Comparison of ENCODE assay signal across 19 cellular contexts in the genomic region with DNA sequence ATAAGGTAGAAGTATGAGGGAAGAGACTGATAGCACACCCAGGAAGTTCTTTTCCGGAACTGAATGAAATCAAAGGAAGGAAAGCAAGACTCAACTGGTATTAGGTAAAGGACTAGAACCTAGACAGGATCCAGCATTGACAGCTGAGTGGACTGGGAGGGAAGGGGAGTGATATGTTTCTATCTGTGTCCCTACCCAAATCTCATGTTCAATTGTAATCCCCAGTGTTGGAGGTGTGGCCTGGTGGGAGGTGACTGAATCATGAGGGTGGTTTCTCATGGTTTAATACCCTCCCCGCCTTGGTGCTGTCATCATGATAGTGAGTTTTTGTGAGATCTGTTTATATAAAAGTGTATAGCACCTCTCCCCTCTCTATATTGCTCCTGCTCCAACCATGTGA.
DNase-seq lines count a peak whose midpoint lies in the region; ATAC-seq and TF ChIP-seq lines count a peak whose summit lies in the region.
"Had no signal": no experiment of that assay in that cellular context is flagged by ENCODE, and none has a peak within 500 bp of the region (broad histone marks: within the 10 kb centered on the region; RNA-seq: fewer than 3 reads in every experiment).

No MANE protein-coding gene starts in this region.

- no peaks in the 10 kb centered on the region for H3K27me3 Mint-ChIP-seq in activated CD4-positive, alpha-beta T cell treated with anti-CD3 and anti-CD28 coated beads, Interleukin-2, amount 10 ng/mL, durations not matched to agents 24 days and 14 days
- H3K27me3 Mint-ChIP-seq in osteocyte (ENCODE audit: unreplicated experiment), result no peaks in the 10 kb centered on the region

- peak overlapping the region; percentile 59 for H3K27ac ChIP-seq in SK-N-MC
- peak overlapping the region in 36 of 59 donors; percentile 8 to 81 (median 54) for H3K27ac ChIP-seq in dorsolateral prefrontal cortex
- H3K27ac ChIP-seq: BLaER1 treated with 17β-estradiol and CSF1 and Interleukin-3, amounts not matched to agents 10 nM and 100 nM; colonic mucosa; left lung; neutrophil had no signal

- intact Hi-C loops in activated CD4-positive, alpha-beta T cell treated with anti-CD3 and anti-CD28 coated beads, Interleukin-2, amount 10 ng/mL, durations not matched to agents 24 days and 14 days (cut with micrococcal nuclease), result no loop called here
- intact Hi-C loops in dorsolateral prefrontal cortex (cut with DNase I), result no loop called here

- H3K4me3 Mint-ChIP-seq in activated CD4-positive, alpha-beta T cell treated with anti-CD3 and anti-CD28 coated beads, Interleukin-2, amount 10 ng/mL, durations not matched to agents 24 days and 14 days, result no peak overlapping the region
- no peak overlapping the region for H3K4me3 Mint-ChIP-seq in osteocyte (ENCODE audit: unreplicated experiment)

- no peak overlapping the region for H3K27ac Mint-ChIP-seq in activated CD4-positive, alpha-beta T cell treated with anti-CD3 and anti-CD28 coated beads, Interleukin-2, amount 10 ng/mL, durations not matched to agents 24 days and 14 days
- H3K27ac Mint-ChIP-seq in osteocyte (ENCODE audit: unreplicated experiment), result peak overlapping the region; percentile 99

- H3K36me3 Mint-ChIP-seq in activated CD4-positive, alpha-beta T cell treated with anti-CD3 and anti-CD28 coated beads, Interleukin-2, amount 10 ng/mL, durations not matched to agents 24 days and 14 days (ENCODE audit: low read depth), result peaks cover 4% of the 10 kb centered on the region
- peaks cover 3% of the 10 kb centered on the region for H3K36me3 Mint-ChIP-seq in osteocyte (ENCODE audit: unreplicated experiment)

- no peak for ATAC-seq in HG03025 (IDR thresholded peaks at IDR 0.05; ENCODE audit: low FRiP score, unreplicated experiment)
- ATAC-seq in HG03565 (IDR thresholded peaks at IDR 0.05; ENCODE audit: unreplicated experiment), result no peak
- ATAC-seq: K562, mucosa of descending colon had no signal

- no peak overlapping the region for H3K9ac ChIP-seq in SK-N-MC (ENCODE audit: insufficient read length)
- H3K9ac ChIP-seq: BLaER1 treated with 17β-estradiol and CSF1 and Interleukin-3, amounts not matched to agents 10 nM and 100 nM had no signal

- H3K36me3 ChIP-seq in SK-N-MC (ENCODE audit: insufficient read depth, low read length), result no peaks in the 10 kb centered on the region
- H3K36me3 ChIP-seq: BLaER1 treated with 17β-estradiol and CSF1 and Interleukin-3, amounts not matched to agents 10 nM and 100 nM; colonic mucosa; gastrocnemius medialis; left lung; neutrophil had no signal

- peaks cover 15% of the 10 kb centered on the region for H3K9me3 Mint-ChIP-seq in activated CD4-positive, alpha-beta T cell treated with anti-CD3 and anti-CD28 coated beads, Interleukin-2, amount 10 ng/mL, durations not matched to agents 24 days and 14 days
- no peaks in the 10 kb centered on the region for H3K9me3 Mint-ChIP-seq in osteocyte (ENCODE audit: unreplicated experiment)

- H3K4me1 Mint-ChIP-seq in activated CD4-positive, alpha-beta T cell treated with anti-CD3 and anti-CD28 coated beads, Interleukin-2, amount 10 ng/mL, durations not matched to agents 24 days and 14 days, result peaks cover 2% of the 10 kb centered on the region
- H3K4me1 Mint-ChIP-seq in osteocyte (ENCODE audit: unreplicated experiment), result peaks cover 11% of the 10 kb centered on the region

- no peaks in the 10 kb centered on the region for H3K9me3 ChIP-seq in SK-N-MC (ENCODE audit: low read depth, low read length)
- H3K9me3 ChIP-seq: colonic mucosa, gastrocnemius medialis, mucosa of descending colon, neutrophil had no signal

- H3K4me3 ChIP-seq in SK-N-MC, result no peak overlapping the region
- H3K4me3 ChIP-seq in dorsolateral prefrontal cortex, result no peak overlapping the region
- H3K4me3 ChIP-seq: BLaER1 treated with 17β-estradiol and CSF1 and Interleukin-3, amounts not matched to agents 10 nM and 100 nM; colonic mucosa; gastrocnemius medialis; K562; left lung; mucosa of descending colon had no signal

- H3K27me3 ChIP-seq in dorsolateral prefrontal cortex, result no peaks in the 10 kb centered on the region
- H3K27me3 ChIP-seq: BLaER1 treated with 17β-estradiol and CSF1 and Interleukin-3, amounts not matched to agents 10 nM and 100 nM; colonic mucosa; gastrocnemius medialis; left lung; neutrophil had no signal

- peak; percentile 23 for DNase-seq in activated CD4-positive, alpha-beta T cell treated with anti-CD3 and anti-CD28 coated beads for 48 hours
- no peak for DNase-seq in activated CD4-positive, alpha-beta T cell treated with anti-CD3 and anti-CD28 coated beads, Interleukin-2, amount 10 ng/mL, durations not matched to agents 24 days and 14 days
- DNase-seq in SK-N-MC (ENCODE audit: low read depth, low spot score) (no peak), dorsolateral prefrontal cortex (no peak), osteocyte (ENCODE audit: extremely low spot score, unreplicated experiment) (no peak), COLO668 (lab: John Stamatoyannopoulos, UW; ENCODE audit: unreplicated experiment) (no peak)
- DNase-seq: 8988T, colonic mucosa, GF-D8, left lung, mucosa of descending colon, NCI-H510A treated with DMSO at 0.1 percent for 48 hours, substantia nigra had no signal

- TF ChIP-seq CTCF in dorsolateral prefrontal cortex (IDR thresholded peaks at IDR 0.05 in 54 of 56, conservative IDR thresholded peaks at IDR 0.05 in 2 of 56; ENCODE audit: low read depth in 1 of 56, partially characterized antibody in 56 of 56), result no peak
- TF ChIP-seq CTCF in osteocyte (IDR thresholded peaks at IDR 0.05), result no peak
